In the genomic region with DNA sequence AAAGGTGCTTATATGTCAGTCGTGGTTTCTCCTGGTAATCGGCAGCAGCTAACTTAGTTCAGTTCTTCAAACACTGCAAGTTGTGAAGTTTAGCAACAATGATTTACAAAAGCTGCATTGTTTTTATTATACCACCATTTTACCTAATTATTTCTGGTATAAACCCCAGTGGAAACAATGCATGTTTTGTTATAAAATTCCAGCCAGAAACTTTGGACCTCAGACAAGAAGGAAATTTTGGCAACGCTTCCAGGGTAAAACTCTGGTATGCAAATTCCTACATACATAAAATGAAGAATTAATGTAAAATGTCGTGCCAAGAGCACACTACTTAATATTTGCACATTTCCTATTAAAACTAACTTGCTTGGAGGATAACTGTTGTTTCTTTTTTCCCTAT, we compare ENCODE assay signal across 15 cellular contexts.
DNase-seq lines count a peak whose midpoint lies in the region; ATAC-seq and TF ChIP-seq lines count a peak whose summit lies in the region.
"Had no signal": no experiment of that assay in that cellular context is flagged by ENCODE, and none has a peak within 500 bp of the region (broad histone marks: within the 10 kb centered on the region; RNA-seq: fewer than 3 reads in every experiment).

No MANE protein-coding gene starts in this region.

- no peak for TF ChIP-seq CTCF in lower lobe of right lung (IDR thresholded peaks at IDR 0.05)

- H3K4me1 ChIP-seq in lower lobe of right lung = no peaks in the 10 kb centered on the region

- no peak overlapping the region for H3K27ac ChIP-seq in lower lobe of right lung
- H3K27ac ChIP-seq: 22Rv1, GM23248 had no signal

- intact Hi-C loops in lower lobe of right lung (cut with DNase I) = no loop called here

- no peaks in the 10 kb centered on the region for H3K9me3 ChIP-seq in lower lobe of right lung

- ATAC-seq in HG02763 (IDR thresholded peaks at IDR 0.05; ENCODE audit: unreplicated experiment) = no peak
- ATAC-seq in lower lobe of right lung = no peak
- ATAC-seq: CD8-positive, alpha-beta T cell; GM12878; HepG2 had no signal

- no peaks in the 10 kb centered on the region for H3K36me3 ChIP-seq in lower lobe of right lung

- H3K4me3 ChIP-seq in lower lobe of right lung = no peak overlapping the region
- H3K4me3 ChIP-seq: GM12878, GM23248 had no signal

- no peaks in the 10 kb centered on the region for H3K27me3 ChIP-seq in lower lobe of right lung (ENCODE audit: low read depth)

- in situ Hi-C loops in SK-MEL-5 (cut with HindIII; ENCODE audit: low pct_unique_long_range_greater_than_20kb, low sequenced_read_pairs) = no loop called here

- DNase-seq in COLO829 (ENCODE audit: low spot score) (peak; percentile 68), SK-MEL-5 (ENCODE audit: low read depth, low spot score) (peak; percentile 50), astrocyte of the hippocampus (ENCODE audit: low read depth, low spot score) (peak; percentile 58), foreskin melanocyte (peak; percentile 88), lower lobe of right lung (no peak), DMS114 treated with DMSO at 0.1 percent for 48 hours (lab: John Stamatoyannopoulos, UW; ENCODE audit: unreplicated experiment) (no peak)
- DNase-seq in stimulated activated CD4-positive, alpha-beta T cell treated with anti-CD3 and anti-CD28 coated beads, Interleukin-15, amount 100 ng/mL, for 24 hours = no peak
- DNase-seq: Caco-2; CD8-positive, alpha-beta T cell; GM23248; H7 had no signal

Comparison
In these comparisons a context has a peak if more than half of its experiments do, and no peak if none do; other contexts are left out.
1. DNase-seq: peak in COLO829 (single experiment), SK-MEL-5 (single experiment), astrocyte of the hippocampus (single experiment) and foreskin melanocyte (single experiment); none in lower lobe of right lung (single experiment), DMS114 treated with DMSO at 0.1 percent for 48 hours (single experiment) and stimulated activated CD4-positive, alpha-beta T cell treated with anti-CD3 and anti-CD28 coated beads, Interleukin-15, amount 100 ng/mL, for 24 hours (single experiment).